ENCODE assay signal across 8 cellular contexts in genomic region chr4:17511950-17512795, GRCh38. TPM values are rescaled to one million over a fixed set of nuclear protein-coding genes. Genes with fewer than 3 reads are reported as not detected.
A peak's percentile ranks its signal among the peaks of the same experiment; 100 is the strongest.
DNase-seq lines count a peak whose midpoint lies in the region; ATAC-seq and TF ChIP-seq lines count a peak whose summit lies in the region.

TSS of gene QDPR (minus strand) at chr4:17512090. CDS start at chr4:17512054, 36 bp downstream.

- H3K27ac ChIP-seq in KOPT-K1 (ENCODE audit: low read depth, low read length, poor library complexity, severe bottlenecking) = peak within 1 kb of the TSS; percentile 54
- no peak within 1 kb of the TSS for H3K27ac ChIP-seq in adipose tissue (ENCODE audit: low read depth, low read length)
- peak within 1 kb of the TSS; percentile 79 for H3K27ac ChIP-seq in upper lobe of right lung

- no peaks in the 10 kb centered on the region for H3K9me3 Mint-ChIP-seq in progenitor cell of endocrine pancreas (ENCODE audit: low read depth)

- H3K9me3 ChIP-seq in KOPT-K1 (ENCODE audit: insufficient read depth, low read length, poor library complexity, severe bottlenecking) (no peaks in the 10 kb centered on the region), upper lobe of right lung (no peaks in the 10 kb centered on the region)

- peak; percentile 95 for DNase-seq in GM03348 (ENCODE audit: low spot score)
- peak; percentile 40 to 76 (median 51) for DNase-seq in T-helper 1 cell
- peak; percentile 90 for DNase-seq in left cardiac atrium
- DNase-seq in progenitor cell of endocrine pancreas (ENCODE audit: low spot score, unreplicated experiment) = peak; percentile 82
- DNase-seq in upper lobe of right lung = peak; percentile 94

- intact Hi-C loops in left cardiac atrium (cut with DNase I) = no loop called here
- intact Hi-C loops in upper lobe of right lung (cut with DNase I) = no loop called here

- 2% methylated on average over 51 to 65 of the region's 65 CpGs for WGBS in adipose tissue, 3 donors

- H3K36me3 Mint-ChIP-seq in progenitor cell of endocrine pancreas (ENCODE audit: insufficient read depth) = peaks cover 4% of the 10 kb centered on the region

- peak; percentile 48 for TF ChIP-seq CTCF in progenitor cell of endocrine pancreas (IDR thresholded peaks at IDR 0.05; ENCODE audit: unreplicated experiment)
- TF ChIP-seq CTCF in upper lobe of right lung (IDR thresholded peaks at IDR 0.05) = peak; percentile 39

- ATAC-seq in GM21786 (IDR thresholded peaks at IDR 0.05; ENCODE audit: unreplicated experiment) (peak; percentile 93), left cardiac atrium (peak; percentile 95 to 96), upper lobe of right lung (peak; percentile 98)

- H3K27me3 Mint-ChIP-seq in progenitor cell of endocrine pancreas = peaks cover 10% of the 10 kb centered on the region

- peak within 1 kb of the TSS; percentile 75 for H3K4me3 ChIP-seq in upper lobe of right lung

- H3K4me3 Mint-ChIP-seq in progenitor cell of endocrine pancreas (ENCODE audit: low read depth) = peak within 1 kb of the TSS; percentile 93

- H3K4me1 Mint-ChIP-seq in progenitor cell of endocrine pancreas (ENCODE audit: low read depth) = peaks cover 35% of the 10 kb centered on the region

- peak within 1 kb of the TSS; percentile 93 for H3K27ac Mint-ChIP-seq in progenitor cell of endocrine pancreas

- H3K4me1 ChIP-seq in upper lobe of right lung = peaks cover 24% of the 10 kb centered on the region

- peaks cover 23% of the 10 kb centered on the region for H3K36me3 ChIP-seq in KOPT-K1 (ENCODE audit: insufficient read depth, low read length)
- peaks cover 15% of the 10 kb centered on the region for H3K36me3 ChIP-seq in upper lobe of right lung

- H3K27me3 ChIP-seq in upper lobe of right lung = no peaks in the 10 kb centered on the region

RNA-seq across cellular contexts. Expression of gene QDPR, which starts in this region (rescaled TPM):
- 10 to 100 TPM; 20.6 to 90.0 (median 64.4) TPM for polyA plus RNA-seq in adipose tissue
- total RNA-seq in left cardiac atrium (10 to 100 TPM; 38.3 to 45.4 TPM), progenitor cell of endocrine pancreas (52.0 and 53.0 TPM in 2 replicates), upper lobe of right lung (38.2 TPM)
